Comparison of ENCODE assay signal across 2 cellular contexts in genomic region chr9:69265891-69266290, GRCh38.
TF ChIP-seq lines count a peak whose summit lies in the region.

No MANE protein-coding gene starts in this region.

TF ChIP-seq in GM23338, 12 proteins besides CTCF, POLR2A, EP300 and RAD21:
- TF ChIP-seq EZH2phosphoT487 (IDR thresholded peaks at IDR 0.05; ENCODE audit: unreplicated experiment) = no peak
- no peak for TF ChIP-seq REST (IDR thresholded peaks at IDR 0.05; ENCODE audit: unreplicated experiment)
- no peak for TF ChIP-seq ZNF331 (CRISPR knock-in tag; IDR thresholded peaks at IDR 0.05; ENCODE audit: low read depth)
- no peak for TF ChIP-seq EZH2 (IDR thresholded peaks at IDR 0.05; ENCODE audit: low read depth, unreplicated experiment)
- no peak for TF ChIP-seq POLR2AphosphoS5 (IDR thresholded peaks at IDR 0.05; ENCODE audit: low read depth)

TF ChIP-seq in endothelial cell of umbilical vein, 7 proteins besides CTCF, POLR2A, EP300 and RAD21:
- no peak for TF ChIP-seq MAX (IDR thresholded peaks at IDR 0.05; ENCODE audit: insufficient read depth, insufficient read length)
- no peak for TF ChIP-seq POLR2AphosphoS5 (IDR thresholded peaks at IDR 0.05; ENCODE audit: insufficient read depth, low read depth, low read length)
- no peak for TF ChIP-seq JUN (IDR thresholded peaks at IDR 0.05; ENCODE audit: borderline replicate concordance, insufficient read depth, insufficient read length, low read depth)
- peak; percentile 10 for TF ChIP-seq GATA2 (IDR thresholded peaks at IDR 0.05; ENCODE audit: insufficient read depth, insufficient read length, low read depth, low read length)
- TF ChIP-seq FOS (IDR thresholded peaks at IDR 0.05; ENCODE audit: borderline replicate concordance, insufficient read depth, low read length) = no peak
